Comparison of ENCODE assay signal across 4 cellular contexts in genomic region chr6:6300383-6300782, GRCh38. TPM values are rescaled to one million over a fixed set of nuclear protein-coding genes. Genes with fewer than 3 reads are reported as not detected.
"Had no signal": no experiment of that assay in that cellular context is flagged by ENCODE, and none has a peak within 500 bp of the region (broad histone marks: within the 10 kb centered on the region; RNA-seq: fewer than 3 reads in every experiment).

No MANE protein-coding gene starts in this region.

RNA-seq across cellular contexts. Expression of gene F13A1, which starts 20.1 kb away (rescaled TPM):
- total RNA-seq: natural killer cell treated with Interleukin-12 subunit alpha and Interleukin-12 subunit beta and Interleukin-15 and Interleukin-18, amount 100 ng/mL, for 72 hours; pulmonary artery endothelial cell; smooth muscle cell had no signal
- polyA plus RNA-seq: neural cell had no signal
